14 cellular contexts compared by ENCODE assay signal in the genomic region with DNA sequence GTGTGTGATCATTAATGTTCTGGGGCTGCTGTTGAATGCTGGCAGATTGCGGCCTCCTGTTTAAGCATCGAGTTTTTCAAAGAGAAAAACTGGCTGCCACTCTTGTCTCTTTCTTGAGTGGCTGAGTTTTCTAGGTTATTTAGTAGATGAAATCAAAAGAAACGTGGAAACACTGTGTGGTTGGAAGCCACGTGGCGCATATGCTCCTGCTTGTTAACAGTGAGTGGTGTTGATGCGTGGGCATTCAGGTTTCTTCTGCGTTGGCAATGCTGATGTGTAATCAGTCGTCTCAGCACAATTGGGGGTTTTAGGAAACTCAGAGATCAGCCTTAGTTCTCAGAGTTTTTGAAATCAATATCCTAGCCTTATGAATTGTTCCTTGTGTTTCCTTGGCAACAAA.
DNase-seq lines count a peak whose midpoint lies in the region; ATAC-seq and TF ChIP-seq lines count a peak whose summit lies in the region.
"Had no signal": no experiment of that assay in that cellular context is flagged by ENCODE, and none has a peak within 500 bp of the region (broad histone marks: within the 10 kb centered on the region; RNA-seq: fewer than 3 reads in every experiment).

No MANE protein-coding gene starts in this region.

- no peak overlapping the region for H3K4me3 ChIP-seq in SK-N-MC
- H3K4me3 ChIP-seq: GM23248 had no signal

- ATAC-seq in HG03025 (IDR thresholded peaks at IDR 0.05; ENCODE audit: low FRiP score, unreplicated experiment) (no peak), HG03565 (IDR thresholded peaks at IDR 0.05; ENCODE audit: unreplicated experiment) (no peak)

- H3K27me3 Mint-ChIP-seq in brain = no peaks in the 10 kb centered on the region
- H3K27me3 Mint-ChIP-seq: CD4-positive, alpha-beta T cell had no signal

- TF ChIP-seq CTCF in brain (conservative IDR thresholded peaks at IDR 0.05) = no peak

- H3K4me1 Mint-ChIP-seq in brain = peaks cover 19% of the 10 kb centered on the region

- peaks cover 18% of the 10 kb centered on the region for H3K36me3 Mint-ChIP-seq in brain

- H3K27ac Mint-ChIP-seq in brain = peak overlapping the region in 3 of 5 experiments; percentile 29 to 82 (median 58)
- H3K27ac Mint-ChIP-seq: CD4-positive, alpha-beta T cell had no signal

- no peak overlapping the region for H3K9ac ChIP-seq in SK-N-MC (ENCODE audit: insufficient read length)
- H3K9ac ChIP-seq: GM23248 had no signal

- H3K9me3 Mint-ChIP-seq in brain = no peaks in the 10 kb centered on the region
- H3K9me3 Mint-ChIP-seq: CD4-positive, alpha-beta T cell had no signal

- no peaks in the 10 kb centered on the region for H3K9me3 ChIP-seq in SK-N-MC (ENCODE audit: low read depth, low read length)
- H3K9me3 ChIP-seq: Caco-2 had no signal

- H3K4me3 Mint-ChIP-seq in brain = no peak overlapping the region
- H3K4me3 Mint-ChIP-seq: CD4-positive, alpha-beta T cell had no signal

- H3K36me3 ChIP-seq in SK-N-MC (ENCODE audit: insufficient read depth, low read length) = peaks cover 9% of the 10 kb centered on the region

- DNase-seq in SK-N-MC (ENCODE audit: low read depth, low spot score) (no peak), iPS-NIHi7 (ENCODE audit: extremely low spot score) (peak; percentile 5), putamen (ENCODE audit: low spot score) (peak; percentile 68), GOT3 (lab: John Stamatoyannopoulos, UW) (no peak)
- DNase-seq: ACHN; Caco-2; CD4-positive, alpha-beta T cell; GM23248; HCEC 1CT; IMR-90 had no signal

- H3K27ac ChIP-seq in SK-N-MC = peak overlapping the region; percentile 20; the same call in 1 of the 2 replicates
- H3K27ac ChIP-seq: C4-2B, GM23248 had no signal

Comparison
In these comparisons a context has a peak if more than half of its experiments do, and no peak if none do; other contexts are left out.
1. DNase-seq: peak in iPS-NIHi7 (single experiment) and putamen (single experiment); none in SK-N-MC (single experiment) and GOT3 (single experiment).